21 cellular contexts compared by ENCODE assay signal in the genomic region with DNA sequence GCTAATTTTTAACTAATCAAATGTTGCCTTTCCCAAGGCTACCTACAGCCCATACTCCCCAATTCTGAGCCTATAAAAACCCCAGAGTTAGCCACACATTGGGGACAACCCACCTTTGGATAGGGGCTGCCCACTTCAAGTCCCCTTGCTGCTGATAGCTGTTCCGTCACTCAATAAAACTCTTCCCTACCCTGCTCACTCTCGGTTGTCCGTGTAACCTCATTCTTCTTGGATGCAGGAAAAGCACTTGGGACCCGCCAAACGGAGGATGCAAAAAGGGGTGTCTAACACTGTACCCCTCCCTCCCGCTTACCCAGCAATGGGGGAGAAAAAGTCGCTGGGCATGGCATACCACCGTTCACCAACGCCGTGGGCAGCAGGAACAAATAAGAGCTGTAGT. TPM values are rescaled to one million over a fixed set of nuclear protein-coding genes. Genes with fewer than 3 reads are reported as not detected.
DNase-seq lines count a peak whose midpoint lies in the region; TF ChIP-seq lines count a peak whose summit lies in the region.
"Had no signal": no experiment of that assay in that cellular context is flagged by ENCODE, and none has a peak within 500 bp of the region (broad histone marks: within the 10 kb centered on the region; RNA-seq: fewer than 3 reads in every experiment).

No MANE protein-coding gene starts in this region.

- TF ChIP-seq POLR2A in spleen (IDR thresholded peaks at IDR 0.05) (no peak), esophagus squamous epithelium (IDR thresholded peaks at IDR 0.05) (no peak)

- TF ChIP-seq CTCF in HEK293 (tag by site-specific recombination; IDR thresholded peaks at IDR 0.05) (no peak), spleen (IDR thresholded peaks at IDR 0.05 in 8 of 11, conservative IDR thresholded peaks at IDR 0.05 in 3 of 11) (no peak), brain microvascular endothelial cell (IDR thresholded peaks at IDR 0.05; ENCODE audit: low read depth, low read length, missing control alignments) (no peak), esophagus squamous epithelium (IDR thresholded peaks at IDR 0.05) (no peak)

- in situ Hi-C loops in brain microvascular endothelial cell (cut with HindIII; ENCODE audit: low pct_ligation_motif_present, low sequenced_read_pairs): no loop called here

- H3K4me3 ChIP-seq in HEK293 (ENCODE audit: low read depth, low read length) (no peak overlapping the region), iPS-20b (ENCODE audit: low read length) (no peak overlapping the region), spleen (no peak overlapping the region), brain microvascular endothelial cell (ENCODE audit: low read depth, low read length) (no peak overlapping the region), esophagus squamous epithelium (no peak overlapping the region)
- H3K4me3 ChIP-seq: sigmoid colon, testis had no signal

- 77 to 92% (median 82%) methylated on average over 10 of the region's 10 CpGs for WGBS in spleen, 5 donors
- 78 to 80% methylated on average over 6 to 10 of the region's 10 CpGs for WGBS in esophagus squamous epithelium, 2 donors

- POLR2A ChIA-PET in HEK293 (lab: Yijun Ruan, JAX): no interaction called here

- peaks cover 14 to 51% of the 10 kb centered on the region in 2 experiments for H3K36me3 ChIP-seq in HEK293 (ENCODE audit: control insufficient read depth in 2 of 2, insufficient read depth in 1 of 2, low read length in 2 of 2)
- peaks cover 78% of the 10 kb centered on the region for H3K36me3 ChIP-seq in iPS-20b (ENCODE audit: insufficient read depth, low read depth, low read length)
- H3K36me3 ChIP-seq in spleen: peaks cover 0 to 83% (median 25%) of the 10 kb centered on the region in 6 donors
- H3K36me3 ChIP-seq in brain microvascular endothelial cell (replicated peaks): peaks cover 15% of the 10 kb centered on the region
- H3K36me3 ChIP-seq in esophagus squamous epithelium: peaks cover 0 to 65% (median 5%) of the 10 kb centered on the region in 3 donors

- H3K27ac ChIP-seq in HEK293 (ENCODE audit: extremely low read depth, low read depth, low read length) (no peak overlapping the region), caudate nucleus (ENCODE audit: low read depth, low read length) (peak overlapping the region; percentile 72), iPS-20b (ENCODE audit: low read length) (no peak overlapping the region), spleen (peak overlapping the region in 6 of 8 donors; percentile 44 to 67 (median 60)), brain microvascular endothelial cell (no peak overlapping the region), esophagus squamous epithelium (peak overlapping the region in 2 of 4 donors; percentile 23 to 71)
- H3K27ac ChIP-seq: testis had no signal

- intact Hi-C loops in spleen (cut with DNase I; ENCODE audit: low total_unique reads): no loop called here
- intact Hi-C loops in esophagus squamous epithelium (cut with DNase I): no loop called here

- peaks cover 6% of the 10 kb centered on the region; the same call in 1 of the 2 replicates for H3K4me1 ChIP-seq in HEK293 (ENCODE audit: control insufficient read depth, insufficient read depth, low read length)
- H3K4me1 ChIP-seq in iPS-20b (ENCODE audit: insufficient read depth, low read length): peaks cover 11% of the 10 kb centered on the region
- H3K4me1 ChIP-seq in spleen: peaks cover 9 to 85% (median 60%) of the 10 kb centered on the region in 6 donors
- peaks cover under 1 to 38% (median 15%) of the 10 kb centered on the region in 3 donors for H3K4me1 ChIP-seq in esophagus squamous epithelium

- DNase-seq in caudate nucleus (lab: John Stamatoyannopoulos, UW) (peak in 2 of 61 donors; percentile 38 to 62), spleen (no peak), brain microvascular endothelial cell (no peak), esophagus squamous epithelium (lab: John Stamatoyannopoulos, UW) (no peak), DMS114 treated with DMSO at 0.1 percent for 48 hours (lab: John Stamatoyannopoulos, UW; ENCODE audit: unreplicated experiment) (no peak)
- DNase-seq: activated CD4-positive, alpha-beta T cell treated with anti-CD3 and anti-CD28 coated beads, Interleukin-2, amount 50 U/mL, for 4 hours; activated CD8-positive, alpha-beta memory T cell treated with anti-CD3 and anti-CD28 coated beads, Interleukin-2, amount 50 U/mL, for 4 hours; activated effector memory CD4-positive, alpha-beta T cell treated with Interleukin-2 at 50 U/mL for 16 hours; DMS153; HCEC 1CT; KG1; mammary epithelial cell; NCI-H1436 treated with DMSO at 0.1 percent for 48 hours; NCI-H526 treated with DMSO at 0.1 percent for 48 hours; sigmoid colon; testis had no signal

- CTCF ChIA-PET in HEK293 (lab: Yijun Ruan, JAX): no interaction called here

- H3K27me3 ChIP-seq in iPS-20b (ENCODE audit: insufficient read depth, low read length): no peaks in the 10 kb centered on the region
- no peaks in the 10 kb centered on the region for H3K27me3 ChIP-seq in spleen (replicated peaks in 1 of 7)
- H3K27me3 ChIP-seq in brain microvascular endothelial cell (replicated peaks): no peaks in the 10 kb centered on the region
- H3K27me3 ChIP-seq in esophagus squamous epithelium: no peaks in the 10 kb centered on the region
- H3K27me3 ChIP-seq: sigmoid colon, testis had no signal

- 0 out of 2 replicates have a peak overlapping the region, but pooled peaks have one; percentile 21 for H3K9ac ChIP-seq in iPS-20b (ENCODE audit: low read depth, low read length)

- H3K9me3 ChIP-seq in HEK293 (ENCODE audit: control insufficient read depth, insufficient read depth, low read depth, low read length) (no peaks in the 10 kb centered on the region), iPS-20b (ENCODE audit: insufficient read depth, low read depth, low read length) (no peaks in the 10 kb centered on the region), spleen (no peaks in the 10 kb centered on the region), esophagus squamous epithelium (no peaks in the 10 kb centered on the region)
- H3K9me3 ChIP-seq: sigmoid colon, testis had no signal

TF ChIP-seq in HEK293, 187 proteins besides CTCF, POLR2A, EP300 and RAD21:
- TF ChIP-seq, protein P1, sequence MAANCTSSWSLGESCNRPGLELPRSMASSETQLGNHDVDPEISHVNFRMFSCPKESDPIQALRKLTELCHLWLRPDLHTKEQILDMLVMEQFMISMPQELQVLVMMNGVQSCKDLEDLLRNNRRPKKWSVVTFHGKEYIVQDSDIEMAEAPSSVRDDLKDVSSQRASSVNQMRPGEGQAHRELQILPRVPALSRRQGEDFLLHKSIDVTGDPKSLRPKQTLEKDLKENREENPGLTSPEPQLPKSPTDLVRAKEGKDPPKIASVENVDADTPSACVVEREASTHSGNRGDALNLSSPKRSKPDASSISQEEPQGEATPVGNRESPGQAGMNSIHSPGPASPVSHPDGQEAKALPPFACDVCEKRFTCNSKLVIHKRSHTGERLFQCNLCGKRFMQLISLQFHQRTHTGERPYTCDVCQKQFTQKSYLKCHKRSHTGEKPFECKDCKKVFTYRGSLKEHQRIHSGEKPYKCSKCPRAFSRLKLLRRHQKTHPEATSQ (tag by site-specific recombination; IDR thresholded peaks at IDR 0.05): no peak
- TF ChIP-seq ZNF600 (tag by site-specific recombination; IDR thresholded peaks at IDR 0.05): peak; percentile 75
TF ChIP-seq in HEK293: peak in this region for 1.

RNA-seq across cellular contexts. Expression of gene IWS1, which starts 12.2 kb away (rescaled TPM):
- total RNA-seq in spleen (10 to 100 TPM; 40.5 to 59.7 (median 44.3) TPM), esophagus squamous epithelium (10 to 100 TPM; 22.0 to 34.1 (median 28.9) TPM)
- polyA plus RNA-seq in spleen: 10 to 100 TPM; 18.8 to 28.1 (median 22.0) TPM

RNA-seq across cellular contexts. Expression of gene MYO7B, which starts 21.4 kb away (rescaled TPM):
- total RNA-seq in spleen (10 to 100 TPM; 32.3 to 55.7 (median 50.1) TPM), esophagus squamous epithelium (under 1 TPM in 1 of 4 donors, not detected in 3; 0.19 TPM)
- 100 to 1,000 TPM in 2 of 3 donors, 10 to 100 TPM in 1; 76.9 to 165 (median 103) TPM for polyA plus RNA-seq in spleen
- total RNA-seq: endothelial cell of umbilical vein, mammary epithelial cell, myocyte, occipital lobe had no signal
- polyA plus RNA-seq: mammary epithelial cell had no signal

Comparison
In these comparisons a context has a peak if more than half of its experiments do, and no peak if none do; other contexts are left out.
1. H3K27ac ChIP-seq: peak in caudate nucleus (single experiment) and spleen (6 of 8); none in HEK293 (single experiment), iPS-20b (single experiment) and brain microvascular endothelial cell (single experiment).
2. RNA of gene MYO7B, which starts 21.4 kb away (total RNA-seq): 32.3 to 55.7 TPM in spleen; 0.19 TPM in esophagus squamous epithelium; every median in the first group is over 10 times any median in the second.